ENCODE assay signal across 9 cellular contexts in genomic region chr12:75389061-75389460, GRCh38. TPM values are rescaled to one million over a fixed set of nuclear protein-coding genes. Genes with fewer than 3 reads are reported as not detected.
A peak's percentile ranks its signal among the peaks of the same experiment; 100 is the strongest.
DNase-seq lines count a peak whose midpoint lies in the region; ATAC-seq and TF ChIP-seq lines count a peak whose summit lies in the region.
"Had no signal": no experiment of that assay in that cellular context is flagged by ENCODE, and none has a peak within 500 bp of the region (broad histone marks: within the 10 kb centered on the region; RNA-seq: fewer than 3 reads in every experiment).

No MANE protein-coding gene starts in this region.

- ATAC-seq in HG02938 (IDR thresholded peaks at IDR 0.05; ENCODE audit: unreplicated experiment) = no peak
- no peak for ATAC-seq in GM18873 (IDR thresholded peaks at IDR 0.05; ENCODE audit: low FRiP score, unreplicated experiment)

- DNase-seq in AG10803 (ENCODE audit: low read depth) = peak; percentile 51
- DNase-seq in mesothelial cell of epicardium (ENCODE audit: low spot score in 2 of 2, unreplicated experiment in 2 of 2) = no peak
- DNase-seq in midbrain (lab: John Stamatoyannopoulos, UW) = no peak
- DNase-seq in activated gamma-delta T cell (lab: John Stamatoyannopoulos, UW) = no peak

- H3K27me3 Mint-ChIP-seq in IgD-negative memory B cell = no peaks in the 10 kb centered on the region
- H3K27me3 Mint-ChIP-seq in brain = peaks cover 9% of the 10 kb centered on the region
- H3K27me3 Mint-ChIP-seq in mesothelial cell of epicardium (ENCODE audit: low read depth) = no peaks in the 10 kb centered on the region

- peaks cover 0 to 4% (median 0%) of the 10 kb centered on the region in 3 donors for H3K9me3 Mint-ChIP-seq in IgD-negative memory B cell
- H3K9me3 Mint-ChIP-seq in brain = peaks cover 0 to 4% (median 2%) of the 10 kb centered on the region in 5 experiments
- H3K9me3 Mint-ChIP-seq in mesothelial cell of epicardium = peaks cover 9% of the 10 kb centered on the region

- TF ChIP-seq CTCF in AG10803 (conservative IDR thresholded peaks at IDR 0.05; ENCODE audit: low read length) (no peak), brain (conservative IDR thresholded peaks at IDR 0.05) (no peak), mesothelial cell of epicardium (IDR thresholded peaks at IDR 0.05; ENCODE audit: unreplicated experiment) (no peak)

- H3K4me3 Mint-ChIP-seq in IgD-negative memory B cell (peak overlapping the region in 2 of 4 donors; percentile 38 to 42), brain (peak overlapping the region; percentile 35 to 94 (median 88)), mesothelial cell of epicardium (peak overlapping the region; percentile 13)

- H3K36me3 Mint-ChIP-seq in IgD-negative memory B cell (peaks cover 2% of the 10 kb centered on the region), brain (no peaks in the 10 kb centered on the region), mesothelial cell of epicardium (peaks cover 10% of the 10 kb centered on the region)

- H3K27ac Mint-ChIP-seq in IgD-negative memory B cell (peak overlapping the region in 2 of 3 donors; percentile 4 to 37), brain (peak overlapping the region in 3 of 5 experiments; percentile 29 to 86 (median 61)), mesothelial cell of epicardium (peak overlapping the region; percentile 36)

- no peak overlapping the region for H3K4me3 ChIP-seq in AG10803 (ENCODE audit: low read length)

- peaks cover 9 to 38% (median 37%) of the 10 kb centered on the region in 3 donors for H3K4me1 Mint-ChIP-seq in IgD-negative memory B cell
- peaks cover 39% of the 10 kb centered on the region for H3K4me1 Mint-ChIP-seq in brain
- peaks cover 31% of the 10 kb centered on the region for H3K4me1 Mint-ChIP-seq in mesothelial cell of epicardium

RNA-seq across cellular contexts. Expression of gene GLIPR1L2, which starts 1.8 kb away (rescaled TPM):
- 1.6 TPM for polyA plus RNA-seq in IgD-negative memory B cell
- polyA plus RNA-seq in brain (ENCODE audit: insufficient read depth, low read depth, low replicate concordance) = 1.5 TPM
- total RNA-seq in mesothelial cell of epicardium = 0.89 to 1.6 TPM (median 1.4 TPM) in 3 replicates
- total RNA-seq: OCI-LY7 had no signal

RNA-seq across cellular contexts. Expression of gene GLIPR1L1, which starts 54.6 kb away (rescaled TPM):
- polyA plus RNA-seq in IgD-negative memory B cell = not detected
- not detected for polyA plus RNA-seq in brain (ENCODE audit: insufficient read depth, low read depth, low replicate concordance)
- not detected in 3 replicates for total RNA-seq in mesothelial cell of epicardium
- total RNA-seq: OCI-LY7 had no signal

RNA-seq across cellular contexts. Expression of gene CAPS2, which starts 58.9 kb away (rescaled TPM):
- polyA plus RNA-seq in IgD-negative memory B cell (1.5 TPM), brain (ENCODE audit: insufficient read depth, low read depth, low replicate concordance) (5.3 TPM)
- total RNA-seq in mesothelial cell of epicardium = 19.7 to 21.5 TPM (median 21.3 TPM) in 3 replicates
- total RNA-seq: OCI-LY7 had no signal
